In genomic region chr17:72414032-72414396, GRCh38 we compare ENCODE assay signal across 2 cellular contexts.
A peak's percentile ranks its signal among the peaks of the same experiment; 100 is the strongest.
TF ChIP-seq lines count a peak whose summit lies in the region.

No MANE protein-coding gene starts in this region.

TF ChIP-seq in IMR-90, 13 proteins besides CTCF, POLR2A, EP300 and RAD21:
- TF ChIP-seq CEBPB (IDR thresholded peaks at IDR 0.05; ENCODE audit: low read depth, low read length) (no peak), NFE2L2 (IDR thresholded peaks at IDR 0.05; ENCODE audit: low read depth, low read length) (no peak), RFX5 (IDR thresholded peaks at IDR 0.05; ENCODE audit: low read depth, low read length) (no peak), MXI1 (IDR thresholded peaks at IDR 0.05; ENCODE audit: borderline replicate concordance, low read depth, low read length) (no peak), RCOR1 (IDR thresholded peaks at IDR 0.05; ENCODE audit: insufficient replicate concordance, low read length) (no peak), CHD1 (IDR thresholded peaks at IDR 0.05; ENCODE audit: low read depth, low read length) (no peak), USF2 (IDR thresholded peaks at IDR 0.05; ENCODE audit: low read depth, low read length) (no peak), BHLHE40 (IDR thresholded peaks at IDR 0.05; ENCODE audit: low read depth, low read length) (no peak), FOS (IDR thresholded peaks at IDR 0.05; ENCODE audit: low read depth, low read length) (no peak), MAFK (IDR thresholded peaks at IDR 0.05; ENCODE audit: low read depth, low read length) (no peak), SMC3 (IDR thresholded peaks at IDR 0.05; ENCODE audit: low read depth, low read length) (no peak), MAZ (IDR thresholded peaks at IDR 0.05; ENCODE audit: borderline replicate concordance, low read depth, low read length) (no peak), ELK1 (IDR thresholded peaks at IDR 0.05; ENCODE audit: borderline replicate concordance, low read depth, low read length) (no peak)

TF ChIP-seq in GM12878, 131 proteins besides CTCF, POLR2A, EP300 and RAD21:
- TF ChIP-seq ZNF24 (IDR thresholded peaks at IDR 0.05) (peak; percentile 82; the same call in 1 of the 2 replicates), RELB (IDR thresholded peaks at IDR 0.05; ENCODE audit: low read depth) (no peak)
